ENCODE assay signal across 8 cellular contexts in the genomic region with DNA sequence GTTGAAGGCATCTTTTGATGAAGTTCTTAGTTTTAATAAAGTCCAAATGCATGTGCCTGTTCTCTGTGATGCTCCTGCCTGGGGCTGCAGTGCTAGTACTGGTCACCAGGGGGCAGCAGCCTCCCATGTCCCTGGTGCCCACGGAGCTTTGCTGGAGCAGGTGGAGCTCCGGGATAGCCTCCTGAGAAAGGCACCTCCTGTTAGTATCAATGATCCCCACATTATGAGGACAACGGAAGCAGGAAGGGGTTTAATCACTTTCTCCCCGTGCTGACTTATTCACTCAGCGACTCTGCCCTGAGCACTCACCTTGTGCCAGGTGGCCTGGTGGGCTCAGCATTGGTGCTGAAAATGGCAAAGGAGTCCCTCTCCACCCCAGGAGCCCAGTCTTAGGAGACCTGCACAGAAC.
DNase-seq lines count a peak whose midpoint lies in the region; ATAC-seq and TF ChIP-seq lines count a peak whose summit lies in the region.

No MANE protein-coding gene starts in this region.

- H3K9ac ChIP-seq in OCI-LY1 (ENCODE audit: low read length) = no peak overlapping the region

- DNase-seq in COLO829 (ENCODE audit: low spot score) = peak; percentile 34
- DNase-seq in HEK293T (ENCODE audit: extremely low spot score) = peak; percentile 78
- DNase-seq in activated T-cell treated with anti-CD3 and anti-CD28 coated beads for 48 hours (ENCODE audit: low read depth) = peak; percentile 71
- DNase-seq in fibroblast of peridontal ligament (ENCODE audit: extremely low read depth) = peak; percentile 56
- DNase-seq in neural crest cell (ENCODE audit: low read depth, low spot score) = peak; percentile 77
- DNase-seq in stromal cell of bone marrow (ENCODE audit: low read depth) = peak; percentile 13

- POLR2A ChIA-PET in HEK293T (lab: Yijun Ruan, JAX) = interaction anchor here (1.0 kb wide), 1 partner anchor 9 kb away, joined by 4 read pairs; no protein-coding TSS in a partner anchor

- H3K4me3 Mint-ChIP-seq in neural crest cell = no peak overlapping the region

- H3K4me1 Mint-ChIP-seq in neural crest cell = peaks cover 15% of the 10 kb centered on the region

- no peaks in the 10 kb centered on the region for H3K79me2 ChIP-seq in OCI-LY1 (ENCODE audit: insufficient read depth, low read length)

- no peak overlapping the region for H3K4me3 ChIP-seq in OCI-LY1 (ENCODE audit: low read depth, low read length, poor library complexity, severe bottlenecking)

- no peak for ATAC-seq in GM19463 (IDR thresholded peaks at IDR 0.05; ENCODE audit: unreplicated experiment)

- H3K27ac Mint-ChIP-seq in neural crest cell (ENCODE audit: unreplicated experiment) = no peak overlapping the region

- no peaks in the 10 kb centered on the region for H3F3A ChIP-seq in OCI-LY1 (ENCODE audit: insufficient read depth, low read length)

- TF ChIP-seq CTCF in OCI-LY1 (IDR thresholded peaks at IDR 0.05; ENCODE audit: low read length) (peak; percentile 99), neural crest cell (conservative IDR thresholded peaks at IDR 0.05) (peak; percentile 99)

- no peak overlapping the region for H2AFZ ChIP-seq in OCI-LY1 (ENCODE audit: low read length)

- H3K4me1 ChIP-seq in OCI-LY1 (ENCODE audit: insufficient read depth, low read length, severe bottlenecking) = no peaks in the 10 kb centered on the region

- H3K9me3 ChIP-seq in OCI-LY1 (ENCODE audit: low read length) = no peaks in the 10 kb centered on the region

- H3K9me2 ChIP-seq in OCI-LY1 (ENCODE audit: low read depth, low read length) = no peaks in the 10 kb centered on the region

- CTCF ChIA-PET in HEK293T (lab: Yijun Ruan, JAX) = interaction anchor here (0.6 to 1.2 kb wide), 4 partner anchors 10 to 1303 kb away, joined by 3 read pairs; no protein-coding TSS in a partner anchor

- H3K27ac ChIP-seq in OCI-LY1 (ENCODE audit: low read depth, low read length, poor library complexity, severe bottlenecking) = no peak overlapping the region

- no peaks in the 10 kb centered on the region for H4K20me1 ChIP-seq in OCI-LY1 (ENCODE audit: insufficient read depth, low read length)

- H3K4me2 ChIP-seq in OCI-LY1 (ENCODE audit: low read length) = no peak overlapping the region

- no peaks in the 10 kb centered on the region for H3K27me3 Mint-ChIP-seq in neural crest cell (ENCODE audit: low read depth)

- H3K36me3 ChIP-seq in OCI-LY1 (ENCODE audit: insufficient read depth, low read length) = no peaks in the 10 kb centered on the region

- H3K27me3 ChIP-seq in OCI-LY1 (ENCODE audit: insufficient read depth, low read length) = no peaks in the 10 kb centered on the region

- H3K36me3 Mint-ChIP-seq in neural crest cell (ENCODE audit: low read depth) = peaks cover 13% of the 10 kb centered on the region

- peaks cover 5% of the 10 kb centered on the region for H3K9me3 Mint-ChIP-seq in neural crest cell

TF ChIP-seq in HEK293T, 16 proteins besides CTCF, POLR2A, EP300 and RAD21:
- no peak for TF ChIP-seq SP1 (IDR thresholded peaks at IDR 0.05)
- TF ChIP-seq FOXA1 (IDR thresholded peaks at IDR 0.05) = no peak
- no peak for TF ChIP-seq TARDBP (IDR thresholded peaks at IDR 0.05)
- no peak for TF ChIP-seq FOXK2 (IDR thresholded peaks at IDR 0.05)
- no peak for TF ChIP-seq L3MBTL2 (conservative IDR thresholded peaks at IDR 0.05)

Comparison
In these comparisons a context has a peak if more than half of its experiments do, and no peak if none do; other contexts are left out.
1. DNase-seq: peak in every context shown above with its lines; median percentile 78 in HEK293T; 77 in neural crest cell; 71 in activated T-cell treated with anti-CD3 and anti-CD28 coated beads for 48 hours; 56 in fibroblast of peridontal ligament; 34 in COLO829; 13 in stromal cell of bone marrow.